1 cellular context compared by ENCODE assay signal in the genomic region with DNA sequence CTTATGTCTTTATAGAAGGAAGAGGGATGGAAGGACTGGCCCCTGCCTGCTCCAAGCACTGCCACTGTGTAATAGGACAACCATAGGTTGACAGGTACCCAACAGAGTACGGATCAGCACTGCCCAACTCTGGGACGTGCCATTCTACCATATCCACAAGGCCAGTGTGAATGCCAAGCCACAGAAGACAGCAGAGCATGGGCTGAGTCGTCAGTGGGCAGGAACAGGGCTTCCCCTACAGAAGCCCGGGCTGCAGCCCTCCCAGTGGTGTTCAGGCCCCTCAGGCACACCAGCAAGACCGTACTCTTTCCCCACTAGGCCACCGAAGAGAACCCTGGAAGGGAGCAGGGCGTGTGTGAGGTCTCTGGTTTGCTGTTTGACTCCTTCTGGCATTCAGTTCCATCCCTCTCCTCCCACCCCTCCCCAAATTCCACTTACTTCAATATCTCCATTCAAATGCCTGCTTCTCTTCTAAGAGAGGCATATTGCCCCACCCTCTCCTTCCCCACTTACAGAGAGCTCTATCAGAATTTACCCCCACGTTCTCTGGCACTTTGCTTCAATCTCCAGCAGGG.
TF ChIP-seq lines count a peak whose summit lies in the region.

No MANE protein-coding gene starts in this region.

TF ChIP-seq in WTC11, 78 proteins besides CTCF, POLR2A, EP300 and RAD21 (continued from another document):
- TF ChIP-seq OVOL2 (CRISPR knock-in tag; IDR thresholded peaks at IDR 0.05; ENCODE audit: borderline replicate concordance) (no peak), ELF4 (CRISPR knock-in tag; IDR thresholded peaks at IDR 0.05; ENCODE audit: low read depth) (no peak), ZNF416 (CRISPR knock-in tag; IDR thresholded peaks at IDR 0.05) (no peak), NR2C2 (CRISPR knock-in tag; IDR thresholded peaks at IDR 0.05) (no peak), RELA (CRISPR knock-in tag; IDR thresholded peaks at IDR 0.05; ENCODE audit: borderline replicate concordance) (no peak), ETV6 (CRISPR knock-in tag; IDR thresholded peaks at IDR 0.05) (no peak), KAT7 (CRISPR knock-in tag; IDR thresholded peaks at IDR 0.05; ENCODE audit: borderline replicate concordance) (no peak), ZBTB21 (CRISPR knock-in tag; IDR thresholded peaks at IDR 0.05; ENCODE audit: borderline replicate concordance) (no peak), ESRRA (CRISPR knock-in tag; IDR thresholded peaks at IDR 0.05; ENCODE audit: borderline replicate concordance) (no peak), NR3C1 (CRISPR knock-in tag; conservative IDR thresholded peaks at IDR 0.05; ENCODE audit: low read depth) (no peak), HMGA2 (CRISPR knock-in tag; IDR thresholded peaks at IDR 0.05) (no peak), SMAD4 (CRISPR knock-in tag; IDR thresholded peaks at IDR 0.05) (no peak)
- TF ChIP-seq, protein P1, sequence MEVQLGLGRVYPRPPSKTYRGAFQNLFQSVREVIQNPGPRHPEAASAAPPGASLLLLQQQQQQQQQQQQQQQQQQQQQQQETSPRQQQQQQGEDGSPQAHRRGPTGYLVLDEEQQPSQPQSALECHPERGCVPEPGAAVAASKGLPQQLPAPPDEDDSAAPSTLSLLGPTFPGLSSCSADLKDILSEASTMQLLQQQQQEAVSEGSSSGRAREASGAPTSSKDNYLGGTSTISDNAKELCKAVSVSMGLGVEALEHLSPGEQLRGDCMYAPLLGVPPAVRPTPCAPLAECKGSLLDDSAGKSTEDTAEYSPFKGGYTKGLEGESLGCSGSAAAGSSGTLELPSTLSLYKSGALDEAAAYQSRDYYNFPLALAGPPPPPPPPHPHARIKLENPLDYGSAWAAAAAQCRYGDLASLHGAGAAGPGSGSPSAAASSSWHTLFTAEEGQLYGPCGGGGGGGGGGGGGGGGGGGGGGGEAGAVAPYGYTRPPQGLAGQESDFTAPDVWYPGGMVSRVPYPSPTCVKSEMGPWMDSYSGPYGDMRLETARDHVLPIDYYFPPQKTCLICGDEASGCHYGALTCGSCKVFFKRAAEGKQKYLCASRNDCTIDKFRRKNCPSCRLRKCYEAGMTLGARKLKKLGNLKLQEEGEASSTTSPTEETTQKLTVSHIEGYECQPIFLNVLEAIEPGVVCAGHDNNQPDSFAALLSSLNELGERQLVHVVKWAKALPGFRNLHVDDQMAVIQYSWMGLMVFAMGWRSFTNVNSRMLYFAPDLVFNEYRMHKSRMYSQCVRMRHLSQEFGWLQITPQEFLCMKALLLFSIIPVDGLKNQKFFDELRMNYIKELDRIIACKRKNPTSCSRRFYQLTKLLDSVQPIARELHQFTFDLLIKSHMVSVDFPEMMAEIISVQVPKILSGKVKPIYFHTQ (CRISPR knock-in tag; IDR thresholded peaks at IDR 0.05), result no peak
- TF ChIP-seq, protein P2, sequence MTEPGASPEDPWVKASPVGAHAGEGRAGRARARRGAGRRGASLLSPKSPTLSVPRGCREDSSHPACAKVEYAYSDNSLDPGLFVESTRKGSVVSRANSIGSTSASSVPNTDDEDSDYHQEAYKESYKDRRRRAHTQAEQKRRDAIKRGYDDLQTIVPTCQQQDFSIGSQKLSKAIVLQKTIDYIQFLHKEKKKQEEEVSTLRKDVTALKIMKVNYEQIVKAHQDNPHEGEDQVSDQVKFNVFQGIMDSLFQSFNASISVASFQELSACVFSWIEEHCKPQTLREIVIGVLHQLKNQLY (CRISPR knock-in tag; IDR thresholded peaks at IDR 0.05), result no peak
